Comparison of ENCODE assay signal across 10 cellular contexts in genomic region chr10:130141460-130141859, GRCh38. TPM values are rescaled to one million over a fixed set of nuclear protein-coding genes. Genes with fewer than 3 reads are reported as not detected.
DNase-seq lines count a peak whose midpoint lies in the region; ATAC-seq and TF ChIP-seq lines count a peak whose summit lies in the region.
"Had no signal": no experiment of that assay in that cellular context is flagged by ENCODE, and none has a peak within 500 bp of the region (broad histone marks: within the 10 kb centered on the region; RNA-seq: fewer than 3 reads in every experiment).

No MANE protein-coding gene starts in this region.

- H3K4me3 ChIP-seq in lower lobe of right lung = no peak overlapping the region

- H3K4me3 Mint-ChIP-seq in activated naive CD4-positive, alpha-beta T cell treated with anti-CD3 and anti-CD28 coated beads, Interleukin-2, amount 50 U/mL, for 24 hours = peak overlapping the region; percentile 45
- no peak overlapping the region for H3K4me3 Mint-ChIP-seq in activated CD4-positive, alpha-beta memory T cell treated with anti-CD3 and anti-CD28 coated beads, Interleukin-2, amount 10 ng/mL, durations not matched to agents 7 days and 5 days
- peak overlapping the region; percentile 9 for H3K4me3 Mint-ChIP-seq in stimulated activated memory B cell treated with anti-CD40 and anti-IgM and Interleukin-4, amounts not matched to agents 10 μg/mL and 1 μg/mL and 100 μg/mL, for 72 hours

- H3K27ac ChIP-seq in lower lobe of right lung = no peak overlapping the region
- H3K27ac ChIP-seq: C4-2B had no signal

- DNase-seq in activated naive CD4-positive, alpha-beta T cell (lab: John Stamatoyannopoulos, UW) = no peak
- DNase-seq in activated CD4-positive, alpha-beta memory T cell treated with anti-CD3 and anti-CD28 coated beads, Interleukin-2, amount 10 ng/mL, durations not matched to agents 7 days and 5 days = no peak
- no peak for DNase-seq in amniotic stem cell (lab: John Stamatoyannopoulos, UW)
- DNase-seq in lower lobe of right lung = no peak
- no peak for DNase-seq in nucleus accumbens (lab: John Stamatoyannopoulos, UW)
- DNase-seq: activated CD4-positive, alpha-beta T cell treated with anti-CD3 and anti-CD28 coated beads, Interleukin-2, amount 50 U/mL, for 1 hour had no signal

- CTCF ChIA-PET in activated CD4-positive, alpha-beta memory T cell treated with anti-CD3 and anti-CD28 coated beads, Interleukin-2, amount 10 ng/mL, durations not matched to agents 7 days and 5 days (lab: Charles Lee) = interaction anchor here (0.9 to 2.2 kb wide), 3 partner anchors 20 to 253 kb away, joined by 3 to 8 read pairs (median 5); partner anchors contain the start of gene C10orf143

- peaks cover 11% of the 10 kb centered on the region for H3K36me3 Mint-ChIP-seq in activated naive CD4-positive, alpha-beta T cell treated with anti-CD3 and anti-CD28 coated beads, Interleukin-2, amount 50 U/mL, for 24 hours
- peaks cover 42% of the 10 kb centered on the region for H3K36me3 Mint-ChIP-seq in activated CD4-positive, alpha-beta memory T cell treated with anti-CD3 and anti-CD28 coated beads, Interleukin-2, amount 10 ng/mL, durations not matched to agents 7 days and 5 days (ENCODE audit: low read depth)
- H3K36me3 Mint-ChIP-seq in stimulated activated memory B cell treated with anti-CD40 and anti-IgM and Interleukin-4, amounts not matched to agents 10 μg/mL and 1 μg/mL and 100 μg/mL, for 72 hours = peaks cover 25% of the 10 kb centered on the region

- no peaks in the 10 kb centered on the region for H3K9me3 Mint-ChIP-seq in activated naive CD4-positive, alpha-beta T cell treated with anti-CD3 and anti-CD28 coated beads, Interleukin-2, amount 50 U/mL, for 24 hours
- no peaks in the 10 kb centered on the region for H3K9me3 Mint-ChIP-seq in activated CD4-positive, alpha-beta memory T cell treated with anti-CD3 and anti-CD28 coated beads, Interleukin-2, amount 10 ng/mL, durations not matched to agents 7 days and 5 days
- H3K9me3 Mint-ChIP-seq in stimulated activated memory B cell treated with anti-CD40 and anti-IgM and Interleukin-4, amounts not matched to agents 10 μg/mL and 1 μg/mL and 100 μg/mL, for 72 hours = no peaks in the 10 kb centered on the region

- peaks cover 33% of the 10 kb centered on the region for H3K4me1 ChIP-seq in lower lobe of right lung

- H3K27me3 ChIP-seq in lower lobe of right lung (ENCODE audit: low read depth) = no peaks in the 10 kb centered on the region

- H3K36me3 ChIP-seq in lower lobe of right lung = peaks cover 23% of the 10 kb centered on the region

- H3K27ac Mint-ChIP-seq in activated naive CD4-positive, alpha-beta T cell treated with anti-CD3 and anti-CD28 coated beads, Interleukin-2, amount 50 U/mL, for 24 hours = peak overlapping the region; percentile 35
- peak overlapping the region; percentile 34 for H3K27ac Mint-ChIP-seq in activated CD4-positive, alpha-beta memory T cell treated with anti-CD3 and anti-CD28 coated beads, Interleukin-2, amount 10 ng/mL, durations not matched to agents 7 days and 5 days
- H3K27ac Mint-ChIP-seq in stimulated activated memory B cell treated with anti-CD40 and anti-IgM and Interleukin-4, amounts not matched to agents 10 μg/mL and 1 μg/mL and 100 μg/mL, for 72 hours = peak overlapping the region; percentile 72

- no peaks in the 10 kb centered on the region for H3K27me3 Mint-ChIP-seq in activated naive CD4-positive, alpha-beta T cell treated with anti-CD3 and anti-CD28 coated beads, Interleukin-2, amount 50 U/mL, for 24 hours
- no peaks in the 10 kb centered on the region for H3K27me3 Mint-ChIP-seq in activated CD4-positive, alpha-beta memory T cell treated with anti-CD3 and anti-CD28 coated beads, Interleukin-2, amount 10 ng/mL, durations not matched to agents 7 days and 5 days
- H3K27me3 Mint-ChIP-seq in stimulated activated memory B cell treated with anti-CD40 and anti-IgM and Interleukin-4, amounts not matched to agents 10 μg/mL and 1 μg/mL and 100 μg/mL, for 72 hours = no peaks in the 10 kb centered on the region

- TF ChIP-seq CTCF in lower lobe of right lung (IDR thresholded peaks at IDR 0.05) = no peak

- POLR2A ChIA-PET in activated CD4-positive, alpha-beta memory T cell treated with anti-CD3 and anti-CD28 coated beads, Interleukin-2, amount 10 ng/mL, durations not matched to agents 7 days and 5 days (lab: Charles Lee) = interaction anchor here (0.7 to 2.7 kb wide), 3 partner anchors 29 to 35 kb away, joined by 3 to 41 read pairs (median 12); partner anchors contain the start of gene C10orf143

- intact Hi-C loops in lower lobe of right lung (cut with DNase I) = no loop called here

- no peaks in the 10 kb centered on the region for H3K9me3 ChIP-seq in lower lobe of right lung

- ATAC-seq in HG03025 (IDR thresholded peaks at IDR 0.05; ENCODE audit: low FRiP score, unreplicated experiment) = peak; percentile 28
- no peak for ATAC-seq in stimulated activated memory B cell treated with anti-CD40 and anti-IgM and Interleukin-4, amounts not matched to agents 10 μg/mL and 1 μg/mL and 100 μg/mL, for 72 hours
- no peak for ATAC-seq in lower lobe of right lung

- peaks cover 63% of the 10 kb centered on the region for H3K4me1 Mint-ChIP-seq in activated naive CD4-positive, alpha-beta T cell treated with anti-CD3 and anti-CD28 coated beads, Interleukin-2, amount 50 U/mL, for 24 hours
- H3K4me1 Mint-ChIP-seq in activated CD4-positive, alpha-beta memory T cell treated with anti-CD3 and anti-CD28 coated beads, Interleukin-2, amount 10 ng/mL, durations not matched to agents 7 days and 5 days = peaks cover 67% of the 10 kb centered on the region
- peaks cover 54% of the 10 kb centered on the region for H3K4me1 Mint-ChIP-seq in stimulated activated memory B cell treated with anti-CD40 and anti-IgM and Interleukin-4, amounts not matched to agents 10 μg/mL and 1 μg/mL and 100 μg/mL, for 72 hours

RNA-seq across cellular contexts. Expression of gene GLRX3, which starts 5.3 kb away (rescaled TPM):
- 10 to 100 TPM; 73.8 to 83.7 TPM for total RNA-seq in activated CD4-positive, alpha-beta memory T cell treated with anti-CD3 and anti-CD28 coated beads, Interleukin-2, amount 10 ng/mL, durations not matched to agents 7 days and 5 days
- total RNA-seq in lower lobe of right lung = 45.9 TPM

RNA-seq across cellular contexts. Expression of gene C10orf143, which starts 30.8 kb away (rescaled TPM):
- 1 to 10 TPM; 2.5 TPM for total RNA-seq in activated CD4-positive, alpha-beta memory T cell treated with anti-CD3 and anti-CD28 coated beads, Interleukin-2, amount 10 ng/mL, durations not matched to agents 7 days and 5 days
- 3.7 TPM for total RNA-seq in lower lobe of right lung
